In genomic region chr5:173753307-173754168, GRCh38 we compare ENCODE assay signal across 10 cellular contexts.
A peak's percentile ranks its signal among the peaks of the same experiment; 100 is the strongest.
DNase-seq lines count a peak whose midpoint lies in the region; ATAC-seq and TF ChIP-seq lines count a peak whose summit lies in the region.
"Had no signal": no experiment of that assay in that cellular context is flagged by ENCODE, and none has a peak within 500 bp of the region (broad histone marks: within the 10 kb centered on the region; RNA-seq: fewer than 3 reads in every experiment).

No MANE protein-coding gene starts in this region.

- no peak for TF ChIP-seq RAD21 in IMR-90 (IDR thresholded peaks at IDR 0.05; ENCODE audit: low read length)

- no peaks in the 10 kb centered on the region for H3K9me1 ChIP-seq in IMR-90 (ENCODE audit: insufficient read depth, low read length)

- H3K36me3 ChIP-seq in IMR-90 (ENCODE audit: control insufficient read depth, insufficient read depth, low read length) (no peaks in the 10 kb centered on the region), RWPE2 (ENCODE audit: low read depth) (no peaks in the 10 kb centered on the region), cardiac muscle cell (no peaks in the 10 kb centered on the region), ovary (no peaks in the 10 kb centered on the region)
- H3K36me3 ChIP-seq: ascending aorta had no signal

- no peak overlapping the region for H3K56ac ChIP-seq in IMR-90 (ENCODE audit: extremely low read depth, insufficient read depth, low read length)

- BruUV-seq in IMR-90 (replicated peaks; lab: Mats Ljungman, UMichigan), result no TSS peak

- H3K4me1 ChIP-seq in IMR-90 (ENCODE audit: control insufficient read depth, insufficient read depth, low read length), result peaks cover 3% of the 10 kb centered on the region; the same call in 1 of the 2 replicates
- no peaks in the 10 kb centered on the region for H3K4me1 ChIP-seq in RWPE2 (ENCODE audit: insufficient read depth, poor library complexity, severe bottlenecking)
- H3K4me1 ChIP-seq in cardiac muscle cell (ENCODE audit: low read depth), result peaks cover 21% of the 10 kb centered on the region
- no peaks in the 10 kb centered on the region for H3K4me1 ChIP-seq in ovary (ENCODE audit: insufficient read depth)
- H3K4me1 ChIP-seq: ascending aorta had no signal

- peak overlapping the region; percentile 37 for H4K5ac ChIP-seq in IMR-90 (ENCODE audit: low read depth, low read length)

- no peak overlapping the region for H2AK9ac ChIP-seq in IMR-90 (replicated peaks; ENCODE audit: low read depth, low read length, poor library complexity)

- peak overlapping the region; percentile 71; the same call in 1 of the 2 replicates for H3K9ac ChIP-seq in IMR-90 (ENCODE audit: low read depth, low read length)

- intact Hi-C loops in IMR-90 (cut with micrococcal nuclease) (no loop called here), posterior cingulate gyrus (cut with DNase I) (no loop called here), ovary (cut with DNase I) (no loop called here)

- H3K9me3 ChIP-seq in IMR-90 (ENCODE audit: control insufficient read depth, insufficient read depth, low read length), result no peaks in the 10 kb centered on the region
- no peaks in the 10 kb centered on the region for H3K9me3 ChIP-seq in RWPE2 (ENCODE audit: severe bottlenecking)
- H3K9me3 ChIP-seq in cardiac muscle cell (ENCODE audit: low read depth), result no peaks in the 10 kb centered on the region
- no peaks in the 10 kb centered on the region for H3K9me3 ChIP-seq in ovary
- H3K9me3 ChIP-seq: ascending aorta had no signal

- DNase-seq in IMR-90, result peak; percentile 72
- DNase-seq in RWPE2 (ENCODE audit: low spot score), result no peak
- peak; percentile 64 to 92 for DNase-seq in cardiac muscle cell (ENCODE audit: low read depth in 1 of 2, low spot score in 1 of 2)
- no peak for DNase-seq in progenitor cell of endocrine pancreas (ENCODE audit: low spot score, unreplicated experiment)
- DNase-seq in posterior cingulate gyrus, result no peak
- DNase-seq in activated naive CD8-positive, alpha-beta T cell treated with anti-CD3 and anti-CD28 coated beads, Interleukin-2, amount 50 U/mL, for 24 hours, result no peak
- DNase-seq in NK-92 treated with Interleukin-12 subunit alpha and Interleukin-12 subunit beta, amount 100 ng/mL, for 24 hours (lab: John Stamatoyannopoulos, UW), result no peak
- DNase-seq in ovary, result no peak

- TF ChIP-seq CTCF in IMR-90 (conservative IDR thresholded peaks at IDR 0.05; ENCODE audit: low read depth, low read length), result no peak
- no peak for TF ChIP-seq CTCF in RWPE2 (IDR thresholded peaks at IDR 0.05; ENCODE audit: poor library complexity, severe bottlenecking)
- TF ChIP-seq CTCF in cardiac muscle cell (IDR thresholded peaks at IDR 0.05; ENCODE audit: low read depth, low read length), result no peak
- TF ChIP-seq CTCF in progenitor cell of endocrine pancreas (IDR thresholded peaks at IDR 0.05; ENCODE audit: unreplicated experiment), result no peak
- TF ChIP-seq CTCF in ovary (IDR thresholded peaks at IDR 0.05), result no peak

- H3K4me3 ChIP-seq in IMR-90 (ENCODE audit: insufficient read depth, low read depth, low read length) (no peak overlapping the region), RWPE2 (ENCODE audit: severe bottlenecking) (no peak overlapping the region), cardiac muscle cell (no peak overlapping the region), ovary (no peak overlapping the region)
- H3K4me3 ChIP-seq: ascending aorta had no signal

- H3K27me3 ChIP-seq in IMR-90 (ENCODE audit: control insufficient read depth, insufficient read depth, low read length) (peaks cover 2% of the 10 kb centered on the region), RWPE2 (ENCODE audit: insufficient read depth, poor library complexity, severe bottlenecking) (no peaks in the 10 kb centered on the region), cardiac muscle cell (no peaks in the 10 kb centered on the region), ovary (no peaks in the 10 kb centered on the region)
- H3K27me3 ChIP-seq: ascending aorta had no signal

- peak overlapping the region; percentile 34; the same call in 1 of the 2 replicates for H2BK120ac ChIP-seq in IMR-90 (ENCODE audit: low read depth, low read length)

- WGBS in IMR-90 (ENCODE audit: extremely low coverage in 2 of 2, insufficient read length in 1 of 2), 2 experiments, result 61% methylated on average over 5 of the region's 15 CpGs; no CpG with 5 or more reads in 1 of the 2 experiments
- WGBS in ovary, 3 donors, result 79 to 83% (median 81%) methylated on average over 15 of the region's 15 CpGs

- H2BK20ac ChIP-seq in IMR-90 (ENCODE audit: low read depth, low read length), result no peak overlapping the region

- H2AFZ ChIP-seq in IMR-90 (replicated peaks; ENCODE audit: low read length, poor library complexity), result peak overlapping the region; percentile 25

- H3K4me2 ChIP-seq in IMR-90 (ENCODE audit: low read depth, low read length), result 0 out of 2 replicates have a peak overlapping the region, but pooled peaks have one; percentile 35

- CTCF ChIA-PET in IMR-90 (lab: Yijun Ruan, JAX), result interaction anchor here (0.7 to 1.0 kb wide), 2 partner anchors 11 to 92 kb away, joined by 3 read pairs; no protein-coding TSS in a partner anchor

- H3K4ac ChIP-seq in IMR-90 (ENCODE audit: low read depth, low read length), result 0 out of 2 replicates have a peak overlapping the region, but pooled peaks have one; percentile 16

- no peaks in the 10 kb centered on the region for H3K9me3 Mint-ChIP-seq in progenitor cell of endocrine pancreas (ENCODE audit: low read depth)
- no peaks in the 10 kb centered on the region for H3K9me3 Mint-ChIP-seq in activated naive CD8-positive, alpha-beta T cell treated with anti-CD3 and anti-CD28 coated beads, Interleukin-2, amount 50 U/mL, for 24 hours
- H3K9me3 Mint-ChIP-seq: natural killer cell treated with Interleukin-12 subunit alpha and Interleukin-12 subunit beta and Interleukin-15 and Interleukin-18, amount 100 ng/mL, for 72 hours had no signal

- no peaks in the 10 kb centered on the region for H4K20me1 ChIP-seq in IMR-90 (ENCODE audit: insufficient read depth, low read length)

- POLR2A ChIA-PET in IMR-90 (lab: Charles Lee; ENCODE audit: unreplicated experiment), result interaction anchor here (0.6 kb wide), 1 partner anchor 189 kb away, joined by 3 read pairs; no protein-coding TSS in a partner anchor

- H2AK5ac ChIP-seq in IMR-90 (ENCODE audit: low read depth, low read length), result no peak overlapping the region

- peak overlapping the region; percentile 58 for H3K18ac ChIP-seq in IMR-90 (ENCODE audit: low read depth, low read length)

- no peaks in the 10 kb centered on the region for H3K36me3 Mint-ChIP-seq in progenitor cell of endocrine pancreas (ENCODE audit: insufficient read depth)
- H3K36me3 Mint-ChIP-seq in activated naive CD8-positive, alpha-beta T cell treated with anti-CD3 and anti-CD28 coated beads, Interleukin-2, amount 50 U/mL, for 24 hours (ENCODE audit: low read depth), result no peaks in the 10 kb centered on the region
- H3K36me3 Mint-ChIP-seq: natural killer cell treated with Interleukin-12 subunit alpha and Interleukin-12 subunit beta and Interleukin-15 and Interleukin-18, amount 100 ng/mL, for 72 hours had no signal

- no peak for TF ChIP-seq EP300 in ovary (IDR thresholded peaks at IDR 0.05)

- peak overlapping the region; percentile 56 for H3K27ac Mint-ChIP-seq in progenitor cell of endocrine pancreas
- no peak overlapping the region for H3K27ac Mint-ChIP-seq in activated naive CD8-positive, alpha-beta T cell treated with anti-CD3 and anti-CD28 coated beads, Interleukin-2, amount 50 U/mL, for 24 hours
- H3K27ac Mint-ChIP-seq: natural killer cell treated with Interleukin-12 subunit alpha and Interleukin-12 subunit beta and Interleukin-15 and Interleukin-18, amount 100 ng/mL, for 72 hours had no signal

- H3K14ac ChIP-seq in IMR-90 (replicated peaks; ENCODE audit: low read depth, low read length), result peak overlapping the region; percentile 65; the same call in 1 of the 2 replicates

- H3K79me1 ChIP-seq in IMR-90 (ENCODE audit: low read depth in 1 of 2, low read length in 2 of 2), result no peaks in the 10 kb centered on the region

- no peak overlapping the region for H3K23ac ChIP-seq in IMR-90 (ENCODE audit: low read depth, low read length)

- peaks cover 6% of the 10 kb centered on the region for H3K27me3 Mint-ChIP-seq in progenitor cell of endocrine pancreas
- H3K27me3 Mint-ChIP-seq in activated naive CD8-positive, alpha-beta T cell treated with anti-CD3 and anti-CD28 coated beads, Interleukin-2, amount 50 U/mL, for 24 hours, result no peaks in the 10 kb centered on the region

- H2BK15ac ChIP-seq in IMR-90 (ENCODE audit: low read depth, low read length), result no peak overlapping the region

- no peaks in the 10 kb centered on the region for H3K4me1 Mint-ChIP-seq in progenitor cell of endocrine pancreas (ENCODE audit: low read depth)
- H3K4me1 Mint-ChIP-seq in activated naive CD8-positive, alpha-beta T cell treated with anti-CD3 and anti-CD28 coated beads, Interleukin-2, amount 50 U/mL, for 24 hours, result peaks cover 2% of the 10 kb centered on the region

- dilution Hi-C loops in IMR-90 (cut with HindIII; ENCODE audit: low sequenced_read_pairs, unreplicated experiment), result no loop called here

- H3K27ac ChIP-seq in IMR-90 (ENCODE audit: insufficient read depth, low read length) (peak overlapping the region; percentile 84; the same call in 1 of the 2 replicates), RWPE2 (ENCODE audit: poor library complexity, severe bottlenecking) (no peak overlapping the region), cardiac muscle cell (peak overlapping the region; percentile 85), ovary (no peak overlapping the region)
- H3K27ac ChIP-seq: ascending aorta had no signal

- peak overlapping the region; percentile 35 to 66; a peak in 2 of 4 replicates for H4K8ac ChIP-seq in IMR-90 (ENCODE audit: low read depth in 2 of 2, low read length in 2 of 2)

- H4K91ac ChIP-seq in IMR-90 (ENCODE audit: insufficient read depth, low read depth, low read length), result peak overlapping the region; percentile 18; the same call in 1 of the 2 replicates

- TF ChIP-seq POLR2A in IMR-90 (IDR thresholded peaks at IDR 0.05; ENCODE audit: low read depth, low read length), result no peak
- TF ChIP-seq POLR2A in ovary (IDR thresholded peaks at IDR 0.05), result no peak

- peak overlapping the region; percentile 25 for H2BK5ac ChIP-seq in IMR-90 (ENCODE audit: low read depth, low read length, poor library complexity, severe bottlenecking)

- ATAC-seq in IMR-90 (ENCODE audit: low read depth), result peak; percentile 96
- ATAC-seq in RWPE2 (ENCODE audit: low read depth), result peak; percentile 58
- ATAC-seq in activated naive CD8-positive, alpha-beta T cell treated with anti-CD3 and anti-CD28 coated beads, Interleukin-2, amount 50 U/mL, for 24 hours, result no peak
- ATAC-seq: natural killer cell treated with Interleukin-12 subunit alpha and Interleukin-12 subunit beta and Interleukin-15 and Interleukin-18, amount 100 ng/mL, for 72 hours had no signal

- in situ Hi-C loops in IMR-90 (cut with MboI; ENCODE audit: low sequenced_read_pairs), result no loop called here

- H3K4me3 Mint-ChIP-seq in progenitor cell of endocrine pancreas (ENCODE audit: low read depth), result no peak overlapping the region
- no peak overlapping the region for H3K4me3 Mint-ChIP-seq in activated naive CD8-positive, alpha-beta T cell treated with anti-CD3 and anti-CD28 coated beads, Interleukin-2, amount 50 U/mL, for 24 hours
- H3K4me3 Mint-ChIP-seq: natural killer cell treated with Interleukin-12 subunit alpha and Interleukin-12 subunit beta and Interleukin-15 and Interleukin-18, amount 100 ng/mL, for 72 hours had no signal

TF ChIP-seq in IMR-90, 13 proteins besides CTCF, POLR2A, EP300 and RAD21 (continues in another document):
- no peak for TF ChIP-seq RFX5 (IDR thresholded peaks at IDR 0.05; ENCODE audit: low read depth, low read length)

Comparison
In these comparisons a context has a peak if more than half of its experiments do, and no peak if none do; other contexts are left out.
1. DNase-seq: peak in IMR-90 (single experiment) and cardiac muscle cell (2 of 2); none in RWPE2 (single experiment), progenitor cell of endocrine pancreas (single experiment), posterior cingulate gyrus (0 of 10), activated naive CD8-positive, alpha-beta T cell treated with anti-CD3 and anti-CD28 coated beads, Interleukin-2, amount 50 U/mL, for 24 hours (single experiment), NK-92 treated with Interleukin-12 subunit alpha and Interleukin-12 subunit beta, amount 100 ng/mL, for 24 hours (single experiment) and ovary (0 of 5).
2. H3K27ac ChIP-seq: peak in IMR-90 (single experiment) and cardiac muscle cell (single experiment); none in RWPE2 (single experiment) and ovary (0 of 2).